Comparison of ENCODE assay signal across 13 cellular contexts in genomic region chr12:25977047-25977446, GRCh38. TPM values are rescaled to one million over a fixed set of nuclear protein-coding genes. Genes with fewer than 3 reads are reported as not detected.
DNase-seq lines count a peak whose midpoint lies in the region; ATAC-seq and TF ChIP-seq lines count a peak whose summit lies in the region.
"Had no signal": no experiment of that assay in that cellular context is flagged by ENCODE, and none has a peak within 500 bp of the region (broad histone marks: within the 10 kb centered on the region; RNA-seq: fewer than 3 reads in every experiment).

No MANE protein-coding gene starts in this region.

- TF ChIP-seq POLR2A in sigmoid colon (IDR thresholded peaks at IDR 0.05) (no peak), suprapubic skin (IDR thresholded peaks at IDR 0.05) (no peak), tibial nerve (IDR thresholded peaks at IDR 0.05) (no peak)

- no peak for ATAC-seq in Panc1
- ATAC-seq: CD8-positive, alpha-beta T cell; effector memory CD8-positive, alpha-beta T cell had no signal

- H3K27me3 ChIP-seq in Panc1 (ENCODE audit: control insufficient read depth, insufficient read depth, low read length) (no peaks in the 10 kb centered on the region), sigmoid colon (no peaks in the 10 kb centered on the region), suprapubic skin (no peaks in the 10 kb centered on the region), tibial nerve (no peaks in the 10 kb centered on the region)
- H3K27me3 ChIP-seq: ovary had no signal

- peak overlapping the region; percentile 77 for H3K27ac ChIP-seq in Panc1 (ENCODE audit: low read length)
- H3K27ac ChIP-seq in sigmoid colon, result peak overlapping the region in 3 of 4 donors; percentile 8 to 84 (median 53)
- H3K27ac ChIP-seq in suprapubic skin, result no peak overlapping the region
- H3K27ac ChIP-seq in tibial nerve, result peak overlapping the region in 1 of 4 donors; percentile 38
- H3K27ac ChIP-seq: ovary, PC-9 had no signal

- POLR2A ChIA-PET in Panc1 (lab: Charles Lee), result interaction anchor here (0.7 kb wide), 1 partner anchor 14 kb away, joined by 4 read pairs; no protein-coding TSS in a partner anchor

- 87 to 90% methylated on average over 5 of the region's 5 CpGs for whole genome bisulfite sequencing in sigmoid colon, 2 donors
- WGBS in suprapubic skin, result 77% methylated on average over 5 of the region's 5 CpGs
- 86 to 87% methylated on average over 5 of the region's 5 CpGs for WGBS in tibial nerve, 2 donors

- CTCF ChIA-PET in Panc1 (lab: Charles Lee), result interaction anchor here (0.9 kb wide), 1 partner anchor 52 kb away, joined by 3 read pairs; no protein-coding TSS in a partner anchor

- H3K36me3 ChIP-seq in Panc1 (ENCODE audit: control insufficient read depth, insufficient read depth, low read length), result no peaks in the 10 kb centered on the region
- no peaks in the 10 kb centered on the region for H3K36me3 ChIP-seq in sigmoid colon
- no peaks in the 10 kb centered on the region for H3K36me3 ChIP-seq in suprapubic skin
- H3K36me3 ChIP-seq in tibial nerve, result no peaks in the 10 kb centered on the region
- H3K36me3 ChIP-seq: ovary had no signal

- H3K4me1 ChIP-seq in Panc1 (ENCODE audit: control insufficient read depth, insufficient read depth, low read length) (peaks cover 57% of the 10 kb centered on the region), sigmoid colon (peaks cover 0 to 94% (median 85%) of the 10 kb centered on the region in 4 donors), suprapubic skin (peaks cover 7% of the 10 kb centered on the region), tibial nerve (peaks cover 0 to 90% (median 14%) of the 10 kb centered on the region in 4 donors)

- BruUV-seq in Panc1 (replicated peaks; lab: Mats Ljungman, UMichigan), result no TSS peak

- TF ChIP-seq EP300 in sigmoid colon (IDR thresholded peaks at IDR 0.05), result no peak
- no peak for TF ChIP-seq EP300 in suprapubic skin (IDR thresholded peaks at IDR 0.05)
- no peak for TF ChIP-seq EP300 in tibial nerve (IDR thresholded peaks at IDR 0.05)

- H3K9me3 ChIP-seq in Panc1 (ENCODE audit: control insufficient read depth, insufficient read depth, low read depth, low read length) (no peaks in the 10 kb centered on the region), sigmoid colon (no peaks in the 10 kb centered on the region), suprapubic skin (no peaks in the 10 kb centered on the region), tibial nerve (no peaks in the 10 kb centered on the region)
- H3K9me3 ChIP-seq: ovary had no signal

- intact Hi-C loops in Panc1 (cut with micrococcal nuclease; ENCODE audit: unreplicated experiment), result no loop called here
- intact Hi-C loops in sigmoid colon (cut with DNase I), result loop anchor here (10.0 kb wide), 1 partner anchor 218 kb away; the partner anchor contains the start of gene SSPN

- TF ChIP-seq CTCF in Panc1 (IDR thresholded peaks at IDR 0.05) (no peak), fibroblast of mammary gland (conservative IDR thresholded peaks at IDR 0.05; ENCODE audit: control insufficient read depth, insufficient read depth, low read depth, low read length) (no peak), sigmoid colon (IDR thresholded peaks at IDR 0.05) (no peak), suprapubic skin (IDR thresholded peaks at IDR 0.05) (no peak), tibial nerve (IDR thresholded peaks at IDR 0.05) (no peak)

- in situ Hi-C loops in Panc1 (cut with HindIII; ENCODE audit: low pct_unique_long_range_greater_than_20kb, low sequenced_read_pairs), result no loop called here

- peak overlapping the region; percentile 23 to 50 for H3K4me3 ChIP-seq in Panc1 (ENCODE audit: low read depth in 2 of 2, low read length in 2 of 2)
- H3K4me3 ChIP-seq in fibroblast of mammary gland (ENCODE audit: control insufficient read depth, low read depth, low read length), result no peak overlapping the region
- H3K4me3 ChIP-seq in sigmoid colon, result peak overlapping the region in 1 of 4 donors; percentile 20
- H3K4me3 ChIP-seq in suprapubic skin, result no peak overlapping the region
- H3K4me3 ChIP-seq in tibial nerve, result no peak overlapping the region
- H3K4me3 ChIP-seq: ovary, PC-9 had no signal

- DNase-seq in EL (peak; percentile 47), Panc1 (ENCODE audit: low read depth, low spot score) (no peak), fibroblast of mammary gland (ENCODE audit: low read depth) (peak; percentile 93), sigmoid colon (peak; percentile 81), suprapubic skin (ENCODE audit: low spot score in 2 of 2) (no peak), NCI-H2029 (lab: John Stamatoyannopoulos, UW) (no peak), tibial nerve (ENCODE audit: low spot score in 2 of 2) (no peak), HPDE6-E6E7 (ENCODE audit: extremely low spot score) (no peak)
- DNase-seq: activated gamma-delta T cell treated with Interleukin-2 at 50 U/mL for 16 hours; CD8-positive, alpha-beta T cell; effector memory CD8-positive, alpha-beta T cell; ovary; PC-9 had no signal

RNA-seq across cellular contexts. Expression of gene RASSF8, which starts 18.6 kb away (rescaled TPM):
- 103 TPM for total RNA-seq in Panc1 (2021; ENCODE audit: unreplicated experiment)
- 32.3 TPM for polyA plus RNA-seq in Panc1 (2012; ENCODE audit: insufficient read length)
- 100 to 1,000 TPM in 1 of 4 donors, 10 to 100 TPM in 3; 74.0 to 109 (median 89.4) TPM for total RNA-seq in sigmoid colon
- 1 to 10 TPM in 2 of 3 donors, under 1 TPM in 1; 0.92 to 6.0 (median 3.1) TPM for polyA plus RNA-seq in sigmoid colon
- 10 to 100 TPM in 1 of 4 donors, 1 to 10 TPM in 3; 5.4 to 14.2 (median 6.1) TPM for total RNA-seq in suprapubic skin
- total RNA-seq in tibial nerve, result 10 to 100 TPM; 42.9 to 87.2 (median 76.1) TPM

Comparison
In these comparisons a context has a peak if more than half of its experiments do, and no peak if none do; other contexts are left out.
1. DNase-seq: peak in EL (single experiment), fibroblast of mammary gland (single experiment) and sigmoid colon (single experiment); none in Panc1 (single experiment), suprapubic skin (0 of 2), NCI-H2029 (single experiment), tibial nerve (0 of 2) and HPDE6-E6E7 (single experiment).
2. H3K4me3 ChIP-seq: peak in Panc1 (2 of 2); none in fibroblast of mammary gland (single experiment), suprapubic skin (single experiment) and tibial nerve (0 of 4).